Comparison of ENCODE assay signal across 31 cellular contexts in genomic region chr7:140896996-140897395, GRCh38.
"Had no signal": no experiment of that assay in that cellular context is flagged by ENCODE, and none has a peak within 500 bp of the region (broad histone marks: within the 10 kb centered on the region; RNA-seq: fewer than 3 reads in every experiment).

No MANE protein-coding gene starts in this region.

- H3K4me3 ChIP-seq: adrenal gland, body of pancreas, colonic mucosa, esophagus squamous epithelium, gastroesophageal sphincter, heart right ventricle had no signal

- FAIRE-seq: endometrium, endothelial cell of umbilical vein had no signal

- H3K4me1 ChIP-seq: colonic mucosa had no signal

- H3K9me3 ChIP-seq: adrenal gland, body of pancreas, colonic mucosa, esophagus squamous epithelium, gastroesophageal sphincter, heart right ventricle had no signal

- ATAC-seq: activated naive CD8-positive, alpha-beta T cell treated with anti-CD3 and anti-CD28 coated beads, Interleukin-2, amount 50 U/mL, for 24 hours; activated T-cell treated with anti-CD3 and anti-CD28 coated beads, Interleukin-2, amount 50 U/mL, for 72 hours; body of pancreas; gastroesophageal sphincter; heart right ventricle; WTC11 had no signal

- H3K36me3 Mint-ChIP-seq: WTC11 had no signal

- H3K27ac ChIP-seq: adrenal gland, body of pancreas, colonic mucosa, epithelial cell of prostate, esophagus squamous epithelium, gastroesophageal sphincter, heart right ventricle had no signal

- H3K36me3 ChIP-seq: adrenal gland, colonic mucosa, esophagus squamous epithelium, gastroesophageal sphincter had no signal

- DNase-seq: activated CD4-positive, alpha-beta memory T cell treated with anti-CD3 and anti-CD28 coated beads, Interleukin-2, amount 10 ng/mL, durations not matched to agents 7 days and 5 days; activated CD4-positive, alpha-beta T cell treated with anti-CD3 and anti-CD28 coated beads for 1 hour; activated CD4-positive, alpha-beta T cell treated with anti-CD3 and anti-CD28 coated beads for 4 hours; activated CD4-positive, alpha-beta T cell treated with anti-CD3 and anti-CD28 coated beads, Interleukin-2, amount 10 ng/mL, durations not matched to agents 7 days and 5 days; activated CD4-positive, alpha-beta T cell treated with anti-CD3 and anti-CD28 coated beads, Interleukin-2, amount 50 U/mL, for 4 hours; activated CD8-positive, alpha-beta memory T cell treated with anti-CD3 and anti-CD28 coated beads, Interleukin-2, amount 50 U/mL, for 48 hours; activated gamma-delta T cell; activated naive CD4-positive, alpha-beta T cell; activated naive CD8-positive, alpha-beta T cell treated with anti-CD3 and anti-CD28 coated beads for 36 hours; activated naive CD8-positive, alpha-beta T cell treated with anti-CD3 and anti-CD28 coated beads, Interleukin-2, amount 50 U/mL, for 24 hours; activated T-cell treated with anti-CD3 and anti-CD28 coated beads for 4 hours; activated T-cell treated with anti-CD3 and anti-CD28 coated beads, Interleukin-2, amount 50 U/mL, for 24 hours; activated T-cell treated with anti-CD3 and anti-CD28 coated beads, Interleukin-2, amount 50 U/mL, for 72 hours; adrenal gland; amygdala; aorta; body of pancreas; caudate nucleus; cerebellar nuclear complex; colonic mucosa; effector CD8-positive, alpha-beta T cell; esophagus squamous epithelium; foreskin melanocyte; heart right ventricle; T-helper 2 cell had no signal

- H3K4me3 Mint-ChIP-seq: activated CD4-positive, alpha-beta memory T cell treated with anti-CD3 and anti-CD28 coated beads, Interleukin-2, amount 10 ng/mL, durations not matched to agents 7 days and 5 days; activated CD4-positive, alpha-beta T cell treated with anti-CD3 and anti-CD28 coated beads, Interleukin-2, amount 10 ng/mL, durations not matched to agents 7 days and 5 days; activated naive CD4-positive, alpha-beta T cell treated with anti-CD3 and anti-CD28 coated beads, Interleukin-2, amount 50 U/mL, for 24 hours; activated naive CD8-positive, alpha-beta T cell treated with anti-CD3 and anti-CD28 coated beads for 36 hours; activated naive CD8-positive, alpha-beta T cell treated with anti-CD3 and anti-CD28 coated beads, Interleukin-2, amount 50 U/mL, for 24 hours; activated T-cell treated with anti-CD3 and anti-CD28 coated beads, Interleukin-2, amount 50 U/mL, for 24 hours; activated T-cell treated with anti-CD3 and anti-CD28 coated beads, Interleukin-2, amount 50 U/mL, for 72 hours; WTC11 had no signal

- H3K27me3 ChIP-seq: adrenal gland, body of pancreas, colonic mucosa, esophagus squamous epithelium, gastroesophageal sphincter, heart right ventricle had no signal

- H3K9me3 Mint-ChIP-seq: activated CD4-positive, alpha-beta memory T cell treated with anti-CD3 and anti-CD28 coated beads, Interleukin-2, amount 10 ng/mL, durations not matched to agents 7 days and 5 days; activated naive CD4-positive, alpha-beta T cell treated with anti-CD3 and anti-CD28 coated beads, Interleukin-2, amount 50 U/mL, for 24 hours; activated T-cell treated with anti-CD3 and anti-CD28 coated beads, Interleukin-2, amount 50 U/mL, for 24 hours; WTC11 had no signal

- H3K27ac Mint-ChIP-seq: activated CD4-positive, alpha-beta memory T cell treated with anti-CD3 and anti-CD28 coated beads, Interleukin-2, amount 10 ng/mL, durations not matched to agents 7 days and 5 days; activated CD4-positive, alpha-beta T cell treated with anti-CD3 and anti-CD28 coated beads, Interleukin-2, amount 10 ng/mL, durations not matched to agents 7 days and 5 days; activated naive CD4-positive, alpha-beta T cell treated with anti-CD3 and anti-CD28 coated beads, Interleukin-2, amount 50 U/mL, for 24 hours; activated naive CD8-positive, alpha-beta T cell treated with anti-CD3 and anti-CD28 coated beads for 36 hours; activated naive CD8-positive, alpha-beta T cell treated with anti-CD3 and anti-CD28 coated beads, Interleukin-2, amount 50 U/mL, for 24 hours; activated T-cell treated with anti-CD3 and anti-CD28 coated beads, Interleukin-2, amount 50 U/mL, for 24 hours; activated T-cell treated with anti-CD3 and anti-CD28 coated beads, Interleukin-2, amount 50 U/mL, for 72 hours; WTC11 had no signal

- H3K27me3 Mint-ChIP-seq: activated CD4-positive, alpha-beta memory T cell treated with anti-CD3 and anti-CD28 coated beads, Interleukin-2, amount 10 ng/mL, durations not matched to agents 7 days and 5 days; activated CD4-positive, alpha-beta T cell treated with anti-CD3 and anti-CD28 coated beads, Interleukin-2, amount 10 ng/mL, durations not matched to agents 7 days and 5 days; activated naive CD4-positive, alpha-beta T cell treated with anti-CD3 and anti-CD28 coated beads, Interleukin-2, amount 50 U/mL, for 24 hours; activated naive CD8-positive, alpha-beta T cell treated with anti-CD3 and anti-CD28 coated beads for 36 hours; activated naive CD8-positive, alpha-beta T cell treated with anti-CD3 and anti-CD28 coated beads, Interleukin-2, amount 50 U/mL, for 24 hours; activated T-cell treated with anti-CD3 and anti-CD28 coated beads, Interleukin-2, amount 50 U/mL, for 24 hours had no signal
